Comparison of ENCODE assay signal across 1 cellular context in the genomic region with DNA sequence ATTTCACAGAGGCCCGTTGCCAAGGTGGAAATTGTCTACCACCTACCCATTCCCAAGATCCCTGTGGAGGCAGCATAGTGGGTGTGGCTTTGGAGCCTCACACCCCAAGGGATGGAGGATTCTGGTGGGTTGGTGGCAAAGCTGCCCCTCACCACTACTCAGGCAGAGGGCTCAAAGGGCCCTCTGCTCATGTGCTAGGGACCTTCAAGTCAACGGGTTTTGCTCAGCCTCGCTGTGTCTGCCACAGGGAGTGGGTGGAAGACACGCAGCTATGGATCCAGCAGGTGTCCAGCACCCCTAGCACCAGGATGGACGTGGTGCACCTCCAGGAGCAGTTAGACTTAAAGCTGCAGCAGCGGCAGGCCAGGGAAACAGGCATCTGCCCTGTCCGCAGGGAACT.
TF ChIP-seq lines count a peak whose summit lies in the region.

No MANE protein-coding gene starts in this region.

TF ChIP-seq in HepG2, 621 proteins besides CTCF, POLR2A, EP300 and RAD21:
- TF ChIP-seq SSRP1 (CRISPR knock-in tag; IDR thresholded peaks at IDR 0.05) (no peak), ZFP41 (CRISPR knock-in tag; IDR thresholded peaks at IDR 0.05; ENCODE audit: borderline replicate concordance) (no peak), TEAD3 (CRISPR knock-in tag; optimal IDR thresholded peaks at IDR 0.05; ENCODE audit: borderline replicate concordance) (no peak), RFX5 (IDR thresholded peaks at IDR 0.05; ENCODE audit: low read depth, low read length) (no peak)
- TF ChIP-seq, protein P1, sequence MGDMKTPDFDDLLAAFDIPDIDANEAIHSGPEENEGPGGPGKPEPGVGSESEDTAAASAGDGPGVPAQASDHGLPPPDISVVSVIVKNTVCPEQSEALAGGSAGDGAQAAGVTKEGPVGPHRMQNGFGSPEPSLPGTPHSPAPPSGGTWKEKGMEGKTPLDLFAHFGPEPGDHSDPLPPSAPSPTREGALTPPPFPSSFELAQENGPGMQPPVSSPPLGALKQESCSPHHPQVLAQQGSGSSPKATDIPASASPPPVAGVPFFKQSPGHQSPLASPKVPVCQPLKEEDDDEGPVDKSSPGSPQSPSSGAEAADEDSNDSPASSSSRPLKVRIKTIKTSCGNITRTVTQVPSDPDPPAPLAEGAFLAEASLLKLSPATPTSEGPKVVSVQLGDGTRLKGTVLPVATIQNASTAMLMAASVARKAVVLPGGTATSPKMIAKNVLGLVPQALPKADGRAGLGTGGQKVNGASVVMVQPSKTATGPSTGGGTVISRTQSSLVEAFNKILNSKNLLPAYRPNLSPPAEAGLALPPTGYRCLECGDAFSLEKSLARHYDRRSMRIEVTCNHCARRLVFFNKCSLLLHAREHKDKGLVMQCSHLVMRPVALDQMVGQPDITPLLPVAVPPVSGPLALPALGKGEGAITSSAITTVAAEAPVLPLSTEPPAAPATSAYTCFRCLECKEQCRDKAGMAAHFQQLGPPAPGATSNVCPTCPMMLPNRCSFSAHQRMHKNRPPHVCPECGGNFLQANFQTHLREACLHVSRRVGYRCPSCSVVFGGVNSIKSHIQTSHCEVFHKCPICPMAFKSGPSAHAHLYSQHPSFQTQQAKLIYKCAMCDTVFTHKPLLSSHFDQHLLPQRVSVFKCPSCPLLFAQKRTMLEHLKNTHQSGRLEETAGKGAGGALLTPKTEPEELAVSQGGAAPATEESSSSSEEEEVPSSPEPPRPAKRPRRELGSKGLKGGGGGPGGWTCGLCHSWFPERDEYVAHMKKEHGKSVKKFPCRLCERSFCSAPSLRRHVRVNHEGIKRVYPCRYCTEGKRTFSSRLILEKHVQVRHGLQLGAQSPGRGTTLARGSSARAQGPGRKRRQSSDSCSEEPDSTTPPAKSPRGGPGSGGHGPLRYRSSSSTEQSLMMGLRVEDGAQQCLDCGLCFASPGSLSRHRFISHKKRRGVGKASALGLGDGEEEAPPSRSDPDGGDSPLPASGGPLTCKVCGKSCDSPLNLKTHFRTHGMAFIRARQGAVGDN (CRISPR knock-in tag; IDR thresholded peaks at IDR 0.05): no peak
- TF ChIP-seq, protein P2, sequence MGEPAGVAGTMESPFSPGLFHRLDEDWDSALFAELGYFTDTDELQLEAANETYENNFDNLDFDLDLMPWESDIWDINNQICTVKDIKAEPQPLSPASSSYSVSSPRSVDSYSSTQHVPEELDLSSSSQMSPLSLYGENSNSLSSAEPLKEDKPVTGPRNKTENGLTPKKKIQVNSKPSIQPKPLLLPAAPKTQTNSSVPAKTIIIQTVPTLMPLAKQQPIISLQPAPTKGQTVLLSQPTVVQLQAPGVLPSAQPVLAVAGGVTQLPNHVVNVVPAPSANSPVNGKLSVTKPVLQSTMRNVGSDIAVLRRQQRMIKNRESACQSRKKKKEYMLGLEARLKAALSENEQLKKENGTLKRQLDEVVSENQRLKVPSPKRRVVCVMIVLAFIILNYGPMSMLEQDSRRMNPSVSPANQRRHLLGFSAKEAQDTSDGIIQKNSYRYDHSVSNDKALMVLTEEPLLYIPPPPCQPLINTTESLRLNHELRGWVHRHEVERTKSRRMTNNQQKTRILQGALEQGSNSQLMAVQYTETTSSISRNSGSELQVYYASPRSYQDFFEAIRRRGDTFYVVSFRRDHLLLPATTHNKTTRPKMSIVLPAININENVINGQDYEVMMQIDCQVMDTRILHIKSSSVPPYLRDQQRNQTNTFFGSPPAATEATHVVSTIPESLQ (CRISPR knock-in tag; conservative IDR thresholded peaks at IDR 0.05): no peak
